ENCODE assay signal across 10 cellular contexts in the genomic region with DNA sequence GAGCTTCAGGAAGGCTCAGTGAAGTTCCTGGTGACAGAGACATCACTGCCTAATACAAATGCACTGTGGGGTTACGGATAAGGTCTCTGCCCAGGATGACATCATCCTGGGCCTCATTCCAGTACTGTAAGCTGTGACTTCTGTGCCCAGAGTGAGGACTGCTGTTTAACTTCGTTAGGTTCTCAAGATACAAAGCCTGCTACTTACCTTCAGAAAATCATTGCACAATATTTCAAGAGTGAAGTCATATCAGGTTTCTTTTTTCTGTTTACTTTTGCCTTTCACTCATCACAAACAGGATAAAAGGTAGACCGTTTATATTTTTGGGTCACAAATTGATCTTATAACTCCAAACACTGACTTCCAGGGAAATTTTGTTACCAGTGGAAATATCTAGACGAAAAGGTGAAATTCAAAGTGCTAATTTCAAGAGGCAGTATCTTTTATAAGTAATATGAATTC.
DNase-seq lines count a peak whose midpoint lies in the region; ATAC-seq and TF ChIP-seq lines count a peak whose summit lies in the region.
"Had no signal": no experiment of that assay in that cellular context is flagged by ENCODE, and none has a peak within 500 bp of the region (broad histone marks: within the 10 kb centered on the region; RNA-seq: fewer than 3 reads in every experiment).

No MANE protein-coding gene starts in this region.

- DNase-seq in OCI-M1 (lab: John Stamatoyannopoulos, UW) (peak; percentile 72), fibroblast of mammary gland (ENCODE audit: low read depth) (peak; percentile 74), renal cortical epithelial cell (ENCODE audit: low read depth) (peak; percentile 93), amygdala (lab: John Stamatoyannopoulos, UW) (no peak), DMS114 treated with DMSO at 0.1 percent for 48 hours (lab: John Stamatoyannopoulos, UW; ENCODE audit: unreplicated experiment) (no peak), activated T-cell treated with anti-CD3 and anti-CD28 coated beads for 4 hours (no peak)
- DNase-seq: central memory CD4-positive, alpha-beta T cell; T1000 had no signal

- no peak overlapping the region for H3K4me3 ChIP-seq in fibroblast of mammary gland (ENCODE audit: control insufficient read depth, low read depth, low read length)

- TF ChIP-seq CTCF in fibroblast of mammary gland (conservative IDR thresholded peaks at IDR 0.05; ENCODE audit: control insufficient read depth, insufficient read depth, low read depth, low read length) = no peak

- peak; percentile 76 for ATAC-seq in GM19463 (IDR thresholded peaks at IDR 0.05; ENCODE audit: unreplicated experiment)
- ATAC-seq in HG02885 (IDR thresholded peaks at IDR 0.05; ENCODE audit: poor library complexity, unreplicated experiment) = no peak

Comparison
In these comparisons a context has a peak if more than half of its experiments do, and no peak if none do; other contexts are left out.
1. DNase-seq: peak in OCI-M1 (single experiment), fibroblast of mammary gland (single experiment) and renal cortical epithelial cell (single experiment); none in amygdala (0 of 56), DMS114 treated with DMSO at 0.1 percent for 48 hours (single experiment) and activated T-cell treated with anti-CD3 and anti-CD28 coated beads for 4 hours (single experiment).